Comparison of ENCODE assay signal across 23 cellular contexts in genomic region chr10:4398602-4399001, GRCh38.
"Had no signal": no experiment of that assay in that cellular context is flagged by ENCODE, and none has a peak within 500 bp of the region (broad histone marks: within the 10 kb centered on the region; RNA-seq: fewer than 3 reads in every experiment).

No MANE protein-coding gene starts in this region.

- H3K27me3 ChIP-seq: Peyer's patch, SJCRH30 had no signal

- H3K27ac ChIP-seq: KMS-11, PC-9, Peyer's patch, SJCRH30 had no signal

- H3K4me1 ChIP-seq: Peyer's patch, SJCRH30 had no signal

- H3K4me3 ChIP-seq: PC-9, Peyer's patch, SJCRH30 had no signal

- H3K4me2 ChIP-seq: KMS-11, PC-9 had no signal

- H2AFZ ChIP-seq: PC-9 had no signal

- DNase-seq: IMR-90; Kasumi-1; MM.1S; NCI-H1092 treated with DMSO at 0.1 percent for 48 hours; NCI-H1436; NCI-H187; NCI-H2029; NCI-H2081 treated with DMSO at 0.1 percent for 48 hours; NCI-H2171; NCI-H226; NCI-H446; NCI-H510A; NCI-H524 treated with DMSO at 0.1 percent for 48 hours; NCI-H69; NCI-H774; NK-92 treated with Interleukin-12 subunit alpha and Interleukin-12 subunit beta, amount 100 ng/mL, for 24 hours; PC-9; Peyer's patch; SHP77 treated with DMSO at 0.1 percent for 48 hours; SJCRH30 had no signal

- H3K9me3 ChIP-seq: Peyer's patch, SJCRH30 had no signal

- H3K36me3 ChIP-seq: Peyer's patch, SJCRH30 had no signal

- ATAC-seq: Right ventricle myocardium inferior, SK-N-SH treated with all-trans-retinoic acid at 6 μM for 48 hours had no signal

- H3K9ac ChIP-seq: KMS-11 had no signal
